ENCODE assay signal across 20 cellular contexts in genomic region chr4:75243570-75243969, GRCh38.
"Had no signal": no experiment of that assay in that cellular context is flagged by ENCODE, and none has a peak within 500 bp of the region (broad histone marks: within the 10 kb centered on the region; RNA-seq: fewer than 3 reads in every experiment).

No MANE protein-coding gene starts in this region.

- H3K4me1 ChIP-seq: left lung, tibial nerve had no signal

- H3K4me3 ChIP-seq: coronary artery, left lung, lung, tibial nerve had no signal

- H3K4me1 Mint-ChIP-seq: activated B cell treated with CpG ODN at 0.5 μM for 24 hours; activated CD4-positive, alpha-beta T cell treated with anti-CD3 and anti-CD28 coated beads for 36 hours; activated naive CD8-positive, alpha-beta T cell treated with anti-CD3 and anti-CD28 coated beads, Interleukin-2, amount 10 ng/mL, durations not matched to agents 7 days and 5 days had no signal

- H3K27ac ChIP-seq: coronary artery, left lung, tibial nerve had no signal

- H3K27me3 ChIP-seq: left lung, tibial nerve had no signal

- H3K36me3 Mint-ChIP-seq: activated naive CD8-positive, alpha-beta T cell treated with anti-CD3 and anti-CD28 coated beads, Interleukin-2, amount 10 ng/mL, durations not matched to agents 7 days and 5 days had no signal

- H3K27me3 Mint-ChIP-seq: activated CD4-positive, alpha-beta T cell treated with anti-CD3 and anti-CD28 coated beads for 36 hours; activated naive CD8-positive, alpha-beta T cell treated with anti-CD3 and anti-CD28 coated beads, Interleukin-2, amount 10 ng/mL, durations not matched to agents 7 days and 5 days; stimulated activated naive CD8-positive, alpha-beta T cell treated with anti-CD3 and anti-CD28 coated beads, Interleukin-15, Interleukin-2, amounts not matched to agents 100 ng/mL and 50 ng/mL, for 24 hours had no signal

- DNase-seq: activated B cell treated with CpG ODN at 0.5 μM for 24 hours; activated CD4-positive, alpha-beta T cell treated with anti-CD3 and anti-CD28 coated beads for 36 hours; activated CD4-positive, alpha-beta T cell treated with anti-CD3 and anti-CD28 coated beads, Interleukin-2, amount 50 U/mL, for 4 hours; activated CD8-positive, alpha-beta memory T cell treated with anti-CD3 and anti-CD28 coated beads, Interleukin-2, amount 50 U/mL, for 48 hours; activated naive CD4-positive, alpha-beta T cell treated with Interleukin-2 at 50 U/mL for 16 hours; activated naive CD8-positive, alpha-beta T cell treated with anti-CD3 and anti-CD28 coated beads, Interleukin-2, amount 10 ng/mL, durations not matched to agents 7 days and 5 days; activated T-cell treated with anti-CD3 and anti-CD28 coated beads, Interleukin-2, amount 50 U/mL, for 4 hours; amniotic stem cell; foreskin fibroblast; kidney; left lung; nephron progenitor cell; nucleus accumbens; stimulated activated CD4-positive, alpha-beta T cell treated with anti-CD3 and anti-CD28 coated beads, Interleukin-4, amount 100 ng/mL, for 24 hours; T-helper 9 cell had no signal

- H3K27ac Mint-ChIP-seq: activated B cell treated with CpG ODN at 0.5 μM for 24 hours; activated CD4-positive, alpha-beta T cell treated with anti-CD3 and anti-CD28 coated beads for 36 hours; activated naive CD8-positive, alpha-beta T cell treated with anti-CD3 and anti-CD28 coated beads, Interleukin-2, amount 10 ng/mL, durations not matched to agents 7 days and 5 days; mesothelial cell of epicardium; stimulated activated naive CD8-positive, alpha-beta T cell treated with anti-CD3 and anti-CD28 coated beads, Interleukin-15, Interleukin-2, amounts not matched to agents 100 ng/mL and 50 ng/mL, for 24 hours had no signal

- H3K4me3 Mint-ChIP-seq: activated B cell treated with CpG ODN at 0.5 μM for 24 hours; activated CD4-positive, alpha-beta T cell treated with anti-CD3 and anti-CD28 coated beads for 36 hours; activated naive CD8-positive, alpha-beta T cell treated with anti-CD3 and anti-CD28 coated beads, Interleukin-2, amount 10 ng/mL, durations not matched to agents 7 days and 5 days; activated T-cell treated with anti-CD3 and anti-CD28 coated beads, Interleukin-2, amount 50 U/mL, for 4 hours; mesothelial cell of epicardium; nephron progenitor cell; stimulated activated naive CD8-positive, alpha-beta T cell treated with anti-CD3 and anti-CD28 coated beads, Interleukin-15, Interleukin-2, amounts not matched to agents 100 ng/mL and 50 ng/mL, for 24 hours had no signal

- H3K36me3 ChIP-seq: left lung, tibial nerve had no signal
